ENCODE assay signal across 1 cellular context in the genomic region with DNA sequence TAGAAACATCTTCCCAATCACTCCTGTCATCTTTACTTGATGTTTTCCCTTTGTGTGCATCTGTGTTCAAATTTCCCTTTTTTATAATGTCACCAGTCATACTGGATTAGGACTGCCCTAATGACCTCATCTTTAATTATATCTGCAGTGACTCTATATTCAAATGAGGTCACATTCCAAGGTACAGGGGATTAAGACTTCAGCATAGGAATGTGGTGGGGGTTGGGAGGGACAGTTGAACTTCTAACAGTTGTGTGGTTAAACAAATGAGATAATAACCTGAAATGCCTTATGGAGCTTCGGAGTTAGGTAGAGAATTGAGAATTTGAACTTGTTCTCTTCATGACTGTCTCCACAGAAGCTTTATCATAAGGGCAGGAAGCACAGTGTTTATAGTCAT.
TF ChIP-seq lines count a peak whose summit lies in the region.

No MANE protein-coding gene starts in this region.

TF ChIP-seq in HEK293, 187 proteins besides CTCF, POLR2A, EP300 and RAD21 (continued from another document and continues in another):
- TF ChIP-seq KLF17 (tag by site-specific recombination; IDR thresholded peaks at IDR 0.05) (0 out of 2 replicates have a peak, but pooled peaks have one; percentile 41), KLF7 (tag by site-specific recombination; IDR thresholded peaks at IDR 0.05; ENCODE audit: borderline replicate concordance) (no peak), ZNF670 (tag by site-specific recombination; IDR thresholded peaks at IDR 0.05; ENCODE audit: low read depth) (no peak), SP3 (tag by site-specific recombination; IDR thresholded peaks at IDR 0.05) (peak; percentile 47; the same call in 1 of the 2 replicates), SP2 (tag by site-specific recombination; IDR thresholded peaks at IDR 0.05) (no peak), ZNF398 (tag by site-specific recombination; IDR thresholded peaks at IDR 0.05) (peak; percentile 68), ZFP69B (tag by site-specific recombination; IDR thresholded peaks at IDR 0.05) (peak; percentile 45; the same call in 1 of the 2 replicates), WT1 (tag by site-specific recombination; IDR thresholded peaks at IDR 0.05) (0 out of 2 replicates have a peak, but pooled peaks have one; percentile 24), PRDM1 (tag by site-specific recombination; IDR thresholded peaks at IDR 0.05) (peak; percentile 71), ZXDB (tag by site-specific recombination; IDR thresholded peaks at IDR 0.05) (peak; percentile 51; the same call in 1 of the 2 replicates), SP7 (tag by site-specific recombination; IDR thresholded peaks at IDR 0.05) (peak; percentile 82), IKZF3 (tag by site-specific recombination; IDR thresholded peaks at IDR 0.05) (peak; percentile 79; the same call in 1 of the 2 replicates), ZNF639 (tag by site-specific recombination; IDR thresholded peaks at IDR 0.05) (peak; percentile 55; the same call in 1 of the 2 replicates), ZBTB21 (tag by site-specific recombination; IDR thresholded peaks at IDR 0.05) (peak; percentile 81), INSM2 (tag by site-specific recombination; IDR thresholded peaks at IDR 0.05) (peak; percentile 99), ZNF513 (tag by site-specific recombination; IDR thresholded peaks at IDR 0.05) (no peak), ZNF221 (tag by site-specific recombination; IDR thresholded peaks at IDR 0.05; ENCODE audit: borderline replicate concordance) (no peak), PATZ1 (tag by site-specific recombination; IDR thresholded peaks at IDR 0.05) (peak; percentile 45; the same call in 1 of the 2 replicates), ZNF416 (tag by site-specific recombination; IDR thresholded peaks at IDR 0.05) (no peak), ELK4 (IDR thresholded peaks at IDR 0.05; ENCODE audit: borderline replicate concordance, low read depth, low read length) (no peak)
- TF ChIP-seq, protein P1, sequence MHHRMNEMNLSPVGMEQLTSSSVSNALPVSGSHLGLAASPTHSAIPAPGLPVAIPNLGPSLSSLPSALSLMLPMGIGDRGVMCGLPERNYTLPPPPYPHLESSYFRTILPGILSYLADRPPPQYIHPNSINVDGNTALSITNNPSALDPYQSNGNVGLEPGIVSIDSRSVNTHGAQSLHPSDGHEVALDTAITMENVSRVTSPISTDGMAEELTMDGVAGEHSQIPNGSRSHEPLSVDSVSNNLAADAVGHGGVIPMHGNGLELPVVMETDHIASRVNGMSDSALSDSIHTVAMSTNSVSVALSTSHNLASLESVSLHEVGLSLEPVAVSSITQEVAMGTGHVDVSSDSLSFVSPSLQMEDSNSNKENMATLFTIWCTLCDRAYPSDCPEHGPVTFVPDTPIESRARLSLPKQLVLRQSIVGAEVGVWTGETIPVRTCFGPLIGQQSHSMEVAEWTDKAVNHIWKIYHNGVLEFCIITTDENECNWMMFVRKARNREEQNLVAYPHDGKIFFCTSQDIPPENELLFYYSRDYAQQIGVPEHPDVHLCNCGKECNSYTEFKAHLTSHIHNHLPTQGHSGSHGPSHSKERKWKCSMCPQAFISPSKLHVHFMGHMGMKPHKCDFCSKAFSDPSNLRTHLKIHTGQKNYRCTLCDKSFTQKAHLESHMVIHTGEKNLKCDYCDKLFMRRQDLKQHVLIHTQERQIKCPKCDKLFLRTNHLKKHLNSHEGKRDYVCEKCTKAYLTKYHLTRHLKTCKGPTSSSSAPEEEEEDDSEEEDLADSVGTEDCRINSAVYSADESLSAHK (tag by site-specific recombination; IDR thresholded peaks at IDR 0.05) = 0 out of 2 replicates have a peak, but pooled peaks have one; percentile 13
- TF ChIP-seq, protein P2, sequence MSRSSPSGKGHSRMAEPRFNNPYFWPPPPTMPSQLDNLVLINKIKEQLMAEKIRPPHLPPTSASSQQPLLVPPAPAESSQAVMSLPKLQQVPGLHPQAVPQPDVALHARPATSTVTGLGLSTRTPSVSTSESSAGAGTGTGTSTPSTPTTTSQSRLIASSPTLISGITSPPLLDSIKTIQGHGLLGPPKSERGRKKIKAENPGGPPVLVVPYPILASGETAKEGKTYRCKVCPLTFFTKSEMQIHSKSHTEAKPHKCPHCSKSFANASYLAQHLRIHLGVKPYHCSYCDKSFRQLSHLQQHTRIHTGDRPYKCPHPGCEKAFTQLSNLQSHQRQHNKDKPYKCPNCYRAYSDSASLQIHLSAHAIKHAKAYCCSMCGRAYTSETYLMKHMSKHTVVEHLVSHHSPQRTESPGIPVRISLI (tag by site-specific recombination; IDR thresholded peaks at IDR 0.05) = 0 out of 2 replicates have a peak, but pooled peaks have one; percentile 65
- TF ChIP-seq, protein P3, sequence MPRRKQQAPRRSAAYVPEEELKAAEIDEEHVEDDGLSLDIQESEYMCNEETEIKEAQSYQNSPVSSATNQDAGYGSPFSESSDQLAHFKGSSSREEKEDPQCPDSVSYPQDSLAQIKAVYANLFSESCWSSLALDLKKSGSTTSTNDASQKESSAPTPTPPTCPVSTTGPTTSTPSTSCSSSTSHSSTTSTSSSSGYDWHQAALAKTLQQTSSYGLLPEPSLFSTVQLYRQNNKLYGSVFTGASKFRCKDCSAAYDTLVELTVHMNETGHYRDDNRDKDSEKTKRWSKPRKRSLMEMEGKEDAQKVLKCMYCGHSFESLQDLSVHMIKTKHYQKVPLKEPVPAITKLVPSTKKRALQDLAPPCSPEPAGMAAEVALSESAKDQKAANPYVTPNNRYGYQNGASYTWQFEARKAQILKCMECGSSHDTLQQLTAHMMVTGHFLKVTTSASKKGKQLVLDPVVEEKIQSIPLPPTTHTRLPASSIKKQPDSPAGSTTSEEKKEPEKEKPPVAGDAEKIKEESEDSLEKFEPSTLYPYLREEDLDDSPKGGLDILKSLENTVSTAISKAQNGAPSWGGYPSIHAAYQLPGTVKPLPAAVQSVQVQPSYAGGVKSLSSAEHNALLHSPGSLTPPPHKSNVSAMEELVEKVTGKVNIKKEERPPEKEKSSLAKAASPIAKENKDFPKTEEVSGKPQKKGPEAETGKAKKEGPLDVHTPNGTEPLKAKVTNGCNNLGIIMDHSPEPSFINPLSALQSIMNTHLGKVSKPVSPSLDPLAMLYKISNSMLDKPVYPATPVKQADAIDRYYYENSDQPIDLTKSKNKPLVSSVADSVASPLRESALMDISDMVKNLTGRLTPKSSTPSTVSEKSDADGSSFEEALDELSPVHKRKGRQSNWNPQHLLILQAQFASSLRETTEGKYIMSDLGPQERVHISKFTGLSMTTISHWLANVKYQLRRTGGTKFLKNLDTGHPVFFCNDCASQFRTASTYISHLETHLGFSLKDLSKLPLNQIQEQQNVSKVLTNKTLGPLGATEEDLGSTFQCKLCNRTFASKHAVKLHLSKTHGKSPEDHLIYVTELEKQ (tag by site-specific recombination; IDR thresholded peaks at IDR 0.05; ENCODE audit: borderline replicate concordance) = peak; percentile 65; the same call in 1 of the 2 replicates
- TF ChIP-seq, protein P4, sequence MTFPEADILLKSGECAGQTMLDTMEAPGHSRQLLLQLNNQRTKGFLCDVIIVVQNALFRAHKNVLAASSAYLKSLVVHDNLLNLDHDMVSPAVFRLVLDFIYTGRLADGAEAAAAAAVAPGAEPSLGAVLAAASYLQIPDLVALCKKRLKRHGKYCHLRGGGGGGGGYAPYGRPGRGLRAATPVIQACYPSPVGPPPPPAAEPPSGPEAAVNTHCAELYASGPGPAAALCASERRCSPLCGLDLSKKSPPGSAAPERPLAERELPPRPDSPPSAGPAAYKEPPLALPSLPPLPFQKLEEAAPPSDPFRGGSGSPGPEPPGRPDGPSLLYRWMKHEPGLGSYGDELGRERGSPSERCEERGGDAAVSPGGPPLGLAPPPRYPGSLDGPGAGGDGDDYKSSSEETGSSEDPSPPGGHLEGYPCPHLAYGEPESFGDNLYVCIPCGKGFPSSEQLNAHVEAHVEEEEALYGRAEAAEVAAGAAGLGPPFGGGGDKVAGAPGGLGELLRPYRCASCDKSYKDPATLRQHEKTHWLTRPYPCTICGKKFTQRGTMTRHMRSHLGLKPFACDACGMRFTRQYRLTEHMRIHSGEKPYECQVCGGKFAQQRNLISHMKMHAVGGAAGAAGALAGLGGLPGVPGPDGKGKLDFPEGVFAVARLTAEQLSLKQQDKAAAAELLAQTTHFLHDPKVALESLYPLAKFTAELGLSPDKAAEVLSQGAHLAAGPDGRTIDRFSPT (tag by site-specific recombination; IDR thresholded peaks at IDR 0.05) = peak; percentile 85
